In genomic region chr12:121536929-121537813, GRCh38 we compare ENCODE assay signal across 8 cellular contexts. TPM values are rescaled to one million over a fixed set of nuclear protein-coding genes. Genes with fewer than 3 reads are reported as not detected.
DNase-seq lines count a peak whose midpoint lies in the region; ATAC-seq and TF ChIP-seq lines count a peak whose summit lies in the region.

No MANE protein-coding gene starts in this region.

- no peak for TF ChIP-seq EP300 in gastroesophageal sphincter (IDR thresholded peaks at IDR 0.05)

- peaks cover 20% of the 10 kb centered on the region for H3K36me3 Mint-ChIP-seq in neural progenitor cell

- peak overlapping the region; percentile 80 to 95 (median 94) for H3K27ac ChIP-seq in gastroesophageal sphincter
- H3K27ac ChIP-seq in neural progenitor cell: peak overlapping the region; percentile 20
- peak overlapping the region; percentile 93 for H3K27ac ChIP-seq in upper lobe of right lung

- peaks cover 94% of the 10 kb centered on the region for H4K20me1 ChIP-seq in neural progenitor cell (ENCODE audit: low read depth)

- no peaks in the 10 kb centered on the region for H3K27me3 ChIP-seq in gastroesophageal sphincter
- H3K27me3 ChIP-seq in neural progenitor cell: peaks cover 5% of the 10 kb centered on the region
- no peaks in the 10 kb centered on the region for H3K27me3 ChIP-seq in upper lobe of right lung

- 0% methylated on average over 3 of the region's 71 CpGs; no CpG with 5 or more reads in 1 of the 2 donors for WGBS in gastroesophageal sphincter (ENCODE audit: low coverage in 1 of 2), 2 donors

- H3K4me2 ChIP-seq in neural progenitor cell: peak overlapping the region; percentile 79

- H3K9me3 ChIP-seq in gastroesophageal sphincter: no peaks in the 10 kb centered on the region
- H3K9me3 ChIP-seq in neural progenitor cell (ENCODE audit: low read depth): no peaks in the 10 kb centered on the region
- no peaks in the 10 kb centered on the region for H3K9me3 ChIP-seq in upper lobe of right lung

- TF ChIP-seq POLR2A in gastroesophageal sphincter (IDR thresholded peaks at IDR 0.05): peak; percentile 56 to 70

- peak overlapping the region; percentile 14 for H3K9ac ChIP-seq in neural progenitor cell

- no peak overlapping the region for H3K27ac Mint-ChIP-seq in neural progenitor cell

- peaks cover 0 to 68% (median 19%) of the 10 kb centered on the region in 3 donors for H3K4me1 ChIP-seq in gastroesophageal sphincter
- H3K4me1 ChIP-seq in neural progenitor cell: peaks cover 40% of the 10 kb centered on the region
- peaks cover 51% of the 10 kb centered on the region for H3K4me1 ChIP-seq in upper lobe of right lung

- ATAC-seq in GM19468 (IDR thresholded peaks at IDR 0.05; ENCODE audit: extremely low read depth, unreplicated experiment) (peak; percentile 6), HG03571 (IDR thresholded peaks at IDR 0.05; ENCODE audit: unreplicated experiment) (peak; percentile 61), gastroesophageal sphincter (peak; percentile 82), upper lobe of right lung (peak; percentile 88)

- H3K27me3 Mint-ChIP-seq in neural progenitor cell (ENCODE audit: insufficient read depth, low read depth): peaks cover 14% of the 10 kb centered on the region

- peak overlapping the region; percentile 84 for H3K4me3 Mint-ChIP-seq in neural progenitor cell

- peak overlapping the region; percentile 50 to 86 for H3K4me3 ChIP-seq in gastroesophageal sphincter
- H3K4me3 ChIP-seq in neural progenitor cell: peak overlapping the region; percentile 50
- peak overlapping the region; percentile 72 for H3K4me3 ChIP-seq in upper lobe of right lung

- H2AFZ ChIP-seq in neural progenitor cell (replicated peaks): no peak overlapping the region

- DNase-seq in DMS 273 treated with DMSO at 0.1 percent for 48 hours (lab: John Stamatoyannopoulos, UW): peak; percentile 19
- peak; percentile 54 for DNase-seq in activated gamma-delta T cell (lab: John Stamatoyannopoulos, UW)
- peak; percentile 84 for DNase-seq in neural progenitor cell (ENCODE audit: low spot score)
- DNase-seq in upper lobe of right lung: peak; percentile 96

- TF ChIP-seq CTCF in gastroesophageal sphincter (IDR thresholded peaks at IDR 0.05) (no peak), neural progenitor cell (IDR thresholded peaks at IDR 0.05) (no peak), upper lobe of right lung (IDR thresholded peaks at IDR 0.05) (no peak)

- H3K36me3 ChIP-seq in gastroesophageal sphincter (peaks cover 0 to 17% of the 10 kb centered on the region in 2 donors), neural progenitor cell (no peaks in the 10 kb centered on the region), upper lobe of right lung (no peaks in the 10 kb centered on the region)

- H3F3A ChIP-seq in neural progenitor cell (ENCODE audit: low read depth): peaks cover 51% of the 10 kb centered on the region

- peaks cover 68% of the 10 kb centered on the region for H3K79me2 ChIP-seq in neural progenitor cell (ENCODE audit: low read depth)

- intact Hi-C loops in upper lobe of right lung (cut with DNase I): no loop called here

- peaks cover 59% of the 10 kb centered on the region for H3K4me1 Mint-ChIP-seq in neural progenitor cell

- no peaks in the 10 kb centered on the region for H3K9me3 Mint-ChIP-seq in neural progenitor cell

TF ChIP-seq in PFSK-1, 5 proteins besides CTCF, POLR2A, EP300 and RAD21:
- TF ChIP-seq SIN3A (IDR thresholded peaks at IDR 0.05; ENCODE audit: borderline replicate concordance, insufficient read depth, low read length) (no peak), REST (IDR thresholded peaks at IDR 0.05; ENCODE audit: insufficient read depth in 1 of 2, low read depth in 2 of 2, low read length in 2 of 2) (0 out of 4 replicates have a peak, but pooled peaks of 1 of the 2 experiments have one; percentile 17), FOXP2 (optimal IDR thresholded peaks at IDR 0.05; ENCODE audit: borderline replicate concordance, extremely low read depth, extremely low read length, insufficient read depth) (peak; percentile 26), TAF1 (IDR thresholded peaks at IDR 0.05; ENCODE audit: borderline replicate concordance, insufficient read depth, low read length) (no peak), POLR2AphosphoS5 (IDR thresholded peaks at IDR 0.05; ENCODE audit: low read depth, low read length) (0 out of 2 replicates have a peak, but pooled peaks have one; percentile 20)

RNA-seq across cellular contexts. Expression of gene KDM2B, which starts 43.7 kb away (rescaled TPM):
- polyA plus RNA-seq in PFSK-1 (2012; ENCODE audit: insufficient read length, low read depth): 50.1 TPM
- total RNA-seq in gastroesophageal sphincter: 10 to 100 TPM in 3 of 4 donors, 1 to 10 TPM in 1; 10.0 to 26.5 (median 15.0) TPM
- total RNA-seq in neural progenitor cell (ENCODE audit: low replicate concordance): 85.3 and 158 TPM in 2 replicates
- 35.4 TPM for total RNA-seq in upper lobe of right lung

Comparison
In these comparisons a context has a peak if more than half of its experiments do, and no peak if none do; other contexts are left out.
1. Peak in every context shown above with its lines: DNase-seq, ATAC-seq, H3K4me3 ChIP-seq and H3K27ac ChIP-seq.
2. DNase-seq: peak in every context shown above with its lines; median percentile 96 in upper lobe of right lung; 84 in neural progenitor cell; 54 in activated gamma-delta T cell; 19 in DMS 273 treated with DMSO at 0.1 percent for 48 hours.
3. ATAC-seq: peak in every context shown above with its lines; median percentile 88 in upper lobe of right lung; 82 in gastroesophageal sphincter; 61 in HG03571; 6 in GM19468.
4. H3K27ac ChIP-seq: peak in every context shown above with its lines; median percentile 94 in gastroesophageal sphincter; 93 in upper lobe of right lung; 20 in neural progenitor cell.